ENCODE assay signal across 8 cellular contexts in genomic region chr2:68774569-68775271, GRCh38. TPM values are rescaled to one million over a fixed set of nuclear protein-coding genes. Genes with fewer than 3 reads are reported as not detected.
A peak's percentile ranks its signal among the peaks of the same experiment; 100 is the strongest.
DNase-seq lines count a peak whose midpoint lies in the region; ATAC-seq and TF ChIP-seq lines count a peak whose summit lies in the region.

No MANE protein-coding gene starts in this region.

- CTCF ChIA-PET in activated CD8-positive, alpha-beta T cell treated with anti-CD3 and anti-CD28 coated beads for 36 hours (lab: Charles Lee), result interaction anchor here (1.1 to 3.4 kb wide), 7 partner anchors 8 to 311 kb away, joined by 3 to 35 read pairs (median 5); no protein-coding TSS in a partner anchor

- H3K27ac Mint-ChIP-seq in activated CD8-positive, alpha-beta T cell treated with anti-CD3 and anti-CD28 coated beads for 36 hours, result peak overlapping the region; percentile 99

- peak overlapping the region; percentile 75 for H3K4me3 Mint-ChIP-seq in activated CD8-positive, alpha-beta T cell treated with anti-CD3 and anti-CD28 coated beads for 36 hours

- TF ChIP-seq CTCF in activated CD8-positive, alpha-beta T cell treated with anti-CD3 and anti-CD28 coated beads for 36 hours (IDR thresholded peaks at IDR 0.05), result no peak
- TF ChIP-seq CTCF in fibroblast of mammary gland (conservative IDR thresholded peaks at IDR 0.05; ENCODE audit: control insufficient read depth, insufficient read depth, low read depth, low read length), result no peak

- peaks cover 87% of the 10 kb centered on the region for H3K4me1 Mint-ChIP-seq in activated CD8-positive, alpha-beta T cell treated with anti-CD3 and anti-CD28 coated beads for 36 hours (ENCODE audit: low read depth)

- POLR2A ChIA-PET in activated CD8-positive, alpha-beta T cell treated with anti-CD3 and anti-CD28 coated beads for 36 hours (lab: Charles Lee), result interaction anchor here (1.0 to 2.8 kb wide), 8 partner anchors 9 to 57 kb away, joined by 3 to 11 read pairs (median 3); partner anchors contain the start of gene ARHGAP25

- no peaks in the 10 kb centered on the region for H3K9me3 Mint-ChIP-seq in activated CD8-positive, alpha-beta T cell treated with anti-CD3 and anti-CD28 coated beads for 36 hours

- no peaks in the 10 kb centered on the region for H3K27me3 Mint-ChIP-seq in activated CD8-positive, alpha-beta T cell treated with anti-CD3 and anti-CD28 coated beads for 36 hours

- H3K4me3 ChIP-seq in fibroblast of mammary gland (ENCODE audit: control insufficient read depth, low read depth, low read length), result peak overlapping the region; percentile 27

- DNase-seq in AML-193 (lab: John Stamatoyannopoulos, UW) (peak; percentile 92 to 95), fibroblast of mammary gland (ENCODE audit: low read depth) (peak; percentile 21), sciatic nerve (ENCODE audit: low spot score) (peak; percentile 72), NCI-H1417 treated with DMSO at 0.1 percent for 48 hours (lab: John Stamatoyannopoulos, UW) (no peak), cerebellar nuclear complex (lab: John Stamatoyannopoulos, UW) (no peak)
- peak; percentile 89 for DNase-seq in activated CD8-positive, alpha-beta T cell treated with anti-CD3 and anti-CD28 coated beads for 36 hours

- ATAC-seq in GM19463 (IDR thresholded peaks at IDR 0.05; ENCODE audit: unreplicated experiment), result peak; percentile 94
- ATAC-seq in HG03571 (IDR thresholded peaks at IDR 0.05; ENCODE audit: unreplicated experiment), result peak; percentile 94
- peak; percentile 73 for ATAC-seq in activated CD8-positive, alpha-beta T cell treated with anti-CD3 and anti-CD28 coated beads for 36 hours
- ATAC-seq in sciatic nerve, result peak; percentile 89

- intact Hi-C loops in activated CD8-positive, alpha-beta T cell treated with anti-CD3 and anti-CD28 coated beads for 36 hours (cut with micrococcal nuclease), result loop anchor here (1.0 to 5.0 kb wide), 2 partner anchors 37 to 63 kb away; no protein-coding TSS in a partner anchor
- intact Hi-C loops in sciatic nerve (cut with DNase I), result no loop called here

- peaks cover 63% of the 10 kb centered on the region for H3K36me3 Mint-ChIP-seq in activated CD8-positive, alpha-beta T cell treated with anti-CD3 and anti-CD28 coated beads for 36 hours (ENCODE audit: low read depth)

RNA-seq across cellular contexts. Expression of gene ARHGAP25, which starts 40.1 kb away (rescaled TPM):
- total RNA-seq in activated CD8-positive, alpha-beta T cell treated with anti-CD3 and anti-CD28 coated beads for 36 hours, result 10 to 100 TPM; 59.3 to 61.5 TPM
- 21.6 TPM for total RNA-seq in sciatic nerve

Comparison
In these comparisons a context has a peak if more than half of its experiments do, and no peak if none do; other contexts are left out.
1. DNase-seq: peak in AML-193 (2 of 2), activated CD8-positive, alpha-beta T cell treated with anti-CD3 and anti-CD28 coated beads for 36 hours (single experiment), fibroblast of mammary gland (single experiment) and sciatic nerve (single experiment); none in NCI-H1417 treated with DMSO at 0.1 percent for 48 hours (single experiment) and cerebellar nuclear complex (0 of 2).
2. Peak in every context shown above with its lines, with median percentiles within 50 percentile points of each other: ATAC-seq.